8 cellular contexts compared by ENCODE assay signal in genomic region chr14:61034416-61035100, GRCh38. TPM values are rescaled to one million over a fixed set of nuclear protein-coding genes. Genes with fewer than 3 reads are reported as not detected.
A peak's percentile ranks its signal among the peaks of the same experiment; 100 is the strongest.
DNase-seq lines count a peak whose midpoint lies in the region; ATAC-seq and TF ChIP-seq lines count a peak whose summit lies in the region.

No MANE protein-coding gene starts in this region.

- no peak overlapping the region for H3K4me3 Mint-ChIP-seq in activated naive CD4-positive, alpha-beta T cell treated with anti-CD3 and anti-CD28 coated beads for 36 hours
- H3K4me3 Mint-ChIP-seq in progenitor cell of endocrine pancreas (ENCODE audit: low read depth): no peak overlapping the region

- intact Hi-C loops in activated naive CD4-positive, alpha-beta T cell treated with anti-CD3 and anti-CD28 coated beads for 36 hours (cut with micrococcal nuclease): loop anchor here (2.0 kb wide), 1 partner anchor 218 kb away; no protein-coding TSS in a partner anchor
- intact Hi-C loops in uterus (cut with DNase I; ENCODE audit: low total_unique reads): no loop called here

- H3K36me3 Mint-ChIP-seq in activated naive CD4-positive, alpha-beta T cell treated with anti-CD3 and anti-CD28 coated beads for 36 hours (ENCODE audit: low read depth): no peaks in the 10 kb centered on the region
- H3K36me3 Mint-ChIP-seq in progenitor cell of endocrine pancreas (ENCODE audit: insufficient read depth): no peaks in the 10 kb centered on the region

- H3K27me3 ChIP-seq in skeletal muscle satellite cell (ENCODE audit: control insufficient read depth, insufficient read depth, low read length): no peaks in the 10 kb centered on the region
- no peaks in the 10 kb centered on the region for H3K27me3 ChIP-seq in uterus

- CTCF ChIA-PET in activated naive CD4-positive, alpha-beta T cell treated with anti-CD3 and anti-CD28 coated beads for 36 hours (lab: Charles Lee): interaction anchor here (0.6 to 1.7 kb wide), 6 partner anchors 9 to 410 kb away, joined by 3 to 5 read pairs (median 4); partner anchors contain the start of gene TRMT5

- H3K4me1 ChIP-seq in skeletal muscle satellite cell (ENCODE audit: control insufficient read depth, insufficient read depth, low read length) (peaks cover 24% of the 10 kb centered on the region), uterus (no peaks in the 10 kb centered on the region)

- peak overlapping the region; percentile 62 for H3K4me2 ChIP-seq in skeletal muscle satellite cell (ENCODE audit: low read length)

- peak; percentile 79 for ATAC-seq in HG03039 (IDR thresholded peaks at IDR 0.05; ENCODE audit: unreplicated experiment)

- H3K4me3 ChIP-seq in skeletal muscle satellite cell (ENCODE audit: low read length): no peak overlapping the region
- no peak overlapping the region for H3K4me3 ChIP-seq in uterus

- peak overlapping the region; percentile 22 for H3K9ac ChIP-seq in skeletal muscle satellite cell (ENCODE audit: low read depth, low read length)

- peaks cover 7% of the 10 kb centered on the region for H3K4me1 Mint-ChIP-seq in activated naive CD4-positive, alpha-beta T cell treated with anti-CD3 and anti-CD28 coated beads for 36 hours (ENCODE audit: low read depth)
- no peaks in the 10 kb centered on the region for H3K4me1 Mint-ChIP-seq in progenitor cell of endocrine pancreas (ENCODE audit: low read depth)

- DNase-seq in activated naive CD4-positive, alpha-beta T cell treated with anti-CD3 and anti-CD28 coated beads for 36 hours: peak; percentile 40
- no peak for DNase-seq in activated naive CD4-positive, alpha-beta T cell treated with anti-CD3 and anti-CD28 coated beads, Interleukin-2, amount 50 U/mL, for 16 hours
- DNase-seq in NCI-H2196 (lab: John Stamatoyannopoulos, UW; ENCODE audit: unreplicated experiment) (peak; percentile 75), DMS114 treated with DMSO at 0.1 percent for 48 hours (lab: John Stamatoyannopoulos, UW; ENCODE audit: unreplicated experiment) (no peak), uterus (no peak), progenitor cell of endocrine pancreas (ENCODE audit: low spot score, unreplicated experiment) (no peak)

- H3K9me3 Mint-ChIP-seq in activated naive CD4-positive, alpha-beta T cell treated with anti-CD3 and anti-CD28 coated beads for 36 hours: no peaks in the 10 kb centered on the region
- no peaks in the 10 kb centered on the region for H3K9me3 Mint-ChIP-seq in progenitor cell of endocrine pancreas (ENCODE audit: low read depth)

- TF ChIP-seq CTCF in uterus (IDR thresholded peaks at IDR 0.05): no peak
- no peak for TF ChIP-seq CTCF in progenitor cell of endocrine pancreas (IDR thresholded peaks at IDR 0.05; ENCODE audit: unreplicated experiment)

- H3K27ac Mint-ChIP-seq in activated naive CD4-positive, alpha-beta T cell treated with anti-CD3 and anti-CD28 coated beads for 36 hours: no peak overlapping the region
- no peak overlapping the region for H3K27ac Mint-ChIP-seq in progenitor cell of endocrine pancreas

- H3K36me3 ChIP-seq in skeletal muscle satellite cell (ENCODE audit: insufficient read depth, low read length): no peaks in the 10 kb centered on the region
- no peaks in the 10 kb centered on the region for H3K36me3 ChIP-seq in uterus

- H3K27me3 Mint-ChIP-seq in activated naive CD4-positive, alpha-beta T cell treated with anti-CD3 and anti-CD28 coated beads for 36 hours (ENCODE audit: low read depth): no peaks in the 10 kb centered on the region
- no peaks in the 10 kb centered on the region for H3K27me3 Mint-ChIP-seq in progenitor cell of endocrine pancreas

- H3K9me3 ChIP-seq in skeletal muscle satellite cell (replicated peaks; ENCODE audit: low read length) (no peaks in the 10 kb centered on the region), uterus (no peaks in the 10 kb centered on the region)

- no peak overlapping the region for H3K27ac ChIP-seq in uterus

- TF ChIP-seq POLR2A in uterus (IDR thresholded peaks at IDR 0.05): no peak

RNA-seq across cellular contexts. Expression of gene SLC38A6, which starts 53.5 kb away (rescaled TPM):
- total RNA-seq in activated naive CD4-positive, alpha-beta T cell treated with anti-CD3 and anti-CD28 coated beads for 36 hours: 1 to 10 TPM; 4.1 to 4.3 TPM
- 41.7 and 55.3 TPM in 2 replicates for total RNA-seq in skeletal muscle satellite cell (2012; rRNA removed)
- total RNA-seq in uterus (10 to 100 TPM in 3 of 4 donors, 1 to 10 TPM in 1; 2.3 to 57.5 (median 34.8) TPM), progenitor cell of endocrine pancreas (14.4 and 18.7 TPM in 2 replicates)

RNA-seq across cellular contexts. Expression of gene TRMT5, which starts 53.7 kb away (rescaled TPM):
- total RNA-seq in activated naive CD4-positive, alpha-beta T cell treated with anti-CD3 and anti-CD28 coated beads for 36 hours: 10 to 100 TPM; 13.9 to 18.3 TPM
- 13.8 and 16.2 TPM in 2 replicates for total RNA-seq in skeletal muscle satellite cell (2012; rRNA removed)
- total RNA-seq in uterus (10 to 100 TPM in 2 of 4 donors, 1 to 10 TPM in 2; 4.4 to 29.4 (median 11.5) TPM), progenitor cell of endocrine pancreas (13.1 and 15.0 TPM in 2 replicates)

Comparison
In these comparisons a context has a peak if more than half of its experiments do, and no peak if none do; other contexts are left out.
1. DNase-seq: peak in activated naive CD4-positive, alpha-beta T cell treated with anti-CD3 and anti-CD28 coated beads for 36 hours (single experiment) and NCI-H2196 (single experiment); none in activated naive CD4-positive, alpha-beta T cell treated with anti-CD3 and anti-CD28 coated beads, Interleukin-2, amount 50 U/mL, for 16 hours (single experiment), DMS114 treated with DMSO at 0.1 percent for 48 hours (single experiment), uterus (0 of 2) and progenitor cell of endocrine pancreas (single experiment).